In genomic region chr10:133487085-133487484, GRCh38 we compare ENCODE assay signal across 7 cellular contexts. TPM values are rescaled to one million over a fixed set of nuclear protein-coding genes. Genes with fewer than 3 reads are reported as not detected.
"Had no signal": no experiment of that assay in that cellular context is flagged by ENCODE, and none has a peak within 500 bp of the region (broad histone marks: within the 10 kb centered on the region; RNA-seq: fewer than 3 reads in every experiment).

No MANE protein-coding gene starts in this region.

- DNase-seq: IMR-90, KBM-7, KG1 had no signal

- H3K27ac ChIP-seq: HL-60 had no signal

- H3K4me1 Mint-ChIP-seq: IgD-negative memory B cell had no signal

- H3K4me3 ChIP-seq: K562 had no signal

RNA-seq across cellular contexts. Expression of gene CYP2E1, which starts 40.1 kb away (rescaled TPM):
- total RNA-seq: HT-29 had no signal
